Comparison of ENCODE assay signal across 15 cellular contexts in the genomic region with DNA sequence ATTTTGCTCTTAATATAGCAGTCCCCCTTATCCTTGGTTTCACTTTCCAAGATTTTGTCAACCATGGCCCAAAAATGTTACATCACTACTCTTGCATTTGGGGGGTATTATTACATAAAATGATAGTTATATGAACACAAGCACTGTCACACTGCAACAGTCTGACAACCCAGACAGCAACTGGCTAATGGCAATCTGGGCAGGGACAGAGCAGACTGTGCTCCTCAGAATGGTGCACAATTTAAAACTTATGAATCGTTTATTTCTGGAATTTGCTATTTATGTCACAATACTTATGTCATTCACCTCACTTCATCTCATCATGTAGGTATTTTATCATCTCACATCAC. TPM values are rescaled to one million over a fixed set of nuclear protein-coding genes. Genes with fewer than 3 reads are reported as not detected.
DNase-seq lines count a peak whose midpoint lies in the region; ATAC-seq and TF ChIP-seq lines count a peak whose summit lies in the region.
"Had no signal": no experiment of that assay in that cellular context is flagged by ENCODE, and none has a peak within 500 bp of the region (broad histone marks: within the 10 kb centered on the region; RNA-seq: fewer than 3 reads in every experiment).

No MANE protein-coding gene starts in this region.

- H4K20me1 ChIP-seq in DND-41 (ENCODE audit: insufficient read depth, low read length): peaks cover 19% of the 10 kb centered on the region

- no peak overlapping the region for H2AFZ ChIP-seq in DND-41 (ENCODE audit: low read depth, low read length)

- H3K9ac ChIP-seq in DND-41 (ENCODE audit: low read depth, low read length): no peak overlapping the region

- no peaks in the 10 kb centered on the region for H3K27me3 ChIP-seq in CD4-positive, CD25-positive, alpha-beta regulatory T cell (ENCODE audit: control insufficient read depth, insufficient read depth, low read length)
- H3K27me3 ChIP-seq in DND-41 (ENCODE audit: insufficient read depth, low read length, poor library complexity) (no peaks in the 10 kb centered on the region), neutrophil (no peaks in the 10 kb centered on the region)
- H3K27me3 ChIP-seq: testis had no signal

- DNase-seq in CD4-positive, CD25-positive, alpha-beta regulatory T cell: no peak
- no peak for DNase-seq in DND-41
- DNase-seq in activated naive CD8-positive, alpha-beta T cell treated with anti-CD3 and anti-CD28 coated beads for 36 hours: no peak
- DNase-seq in GM19240 (ENCODE audit: insufficient read length, low spot score): no peak
- DNase-seq: amniotic stem cell, cerebellar nuclear complex, endodermal cell, NCI-H1105 treated with DMSO at 0.1 percent for 48 hours, occipital lobe, testis had no signal

- peak overlapping the region in 2 of 3 donors; percentile 80 to 100 for H3K27ac Mint-ChIP-seq in CD4-positive, CD25-positive, alpha-beta regulatory T cell
- H3K27ac Mint-ChIP-seq in activated naive CD8-positive, alpha-beta T cell treated with anti-CD3 and anti-CD28 coated beads for 36 hours: no peak overlapping the region
- H3K27ac Mint-ChIP-seq: endodermal cell; T-helper 2 cell treated with Interferon-gamma antibody and Interleukin-4, amounts not matched to agents 5 μg/mL and 100 μg/mL, for 36 hours had no signal

- peak overlapping the region; percentile 79; the same call in 1 of the 2 replicates for H3K4me2 ChIP-seq in DND-41 (ENCODE audit: insufficient read depth, low read length)

- H3K4me1 ChIP-seq in CD4-positive, CD25-positive, alpha-beta regulatory T cell (ENCODE audit: control insufficient read depth, insufficient read depth, low read length, poor library complexity, severe bottlenecking): peaks cover 23% of the 10 kb centered on the region
- H3K4me1 ChIP-seq in DND-41 (ENCODE audit: insufficient read depth, low read length): peaks cover 36% of the 10 kb centered on the region
- peaks cover 53 to 54% of the 10 kb centered on the region in 2 experiments for H3K4me1 ChIP-seq in neutrophil (ENCODE audit: control insufficient read depth in 1 of 2, insufficient read depth in 1 of 2, low read depth in 1 of 2, low read length in 1 of 2)

- H3K4me3 ChIP-seq in CD4-positive, CD25-positive, alpha-beta regulatory T cell (ENCODE audit: low read depth, low read length): peak overlapping the region; percentile 11
- no peak overlapping the region for H3K4me3 ChIP-seq in DND-41 (ENCODE audit: low read depth in 1 of 2, low read length in 2 of 2)
- peak overlapping the region; percentile 24 to 93 for H3K4me3 ChIP-seq in neutrophil (ENCODE audit: low read depth in 1 of 2, low read length in 1 of 2)
- H3K4me3 ChIP-seq: testis had no signal

- H3K4me1 Mint-ChIP-seq in CD4-positive, CD25-positive, alpha-beta regulatory T cell: peaks cover 8 to 40% (median 22%) of the 10 kb centered on the region in 4 donors
- H3K4me1 Mint-ChIP-seq in activated naive CD8-positive, alpha-beta T cell treated with anti-CD3 and anti-CD28 coated beads for 36 hours: peaks cover 29% of the 10 kb centered on the region

- no peak for ATAC-seq in CD4-positive, CD25-positive, alpha-beta regulatory T cell (ENCODE audit: low read depth in 2 of 2)
- no peak for ATAC-seq in DND-41 (ENCODE audit: insufficient read depth, low read depth)
- no peak for ATAC-seq in HG03469 (IDR thresholded peaks at IDR 0.05; ENCODE audit: unreplicated experiment)
- no peak for ATAC-seq in HG03460 (IDR thresholded peaks at IDR 0.05; ENCODE audit: unreplicated experiment)
- ATAC-seq: Right ventricle myocardium inferior had no signal

- no peaks in the 10 kb centered on the region for H3K36me3 ChIP-seq in CD4-positive, CD25-positive, alpha-beta regulatory T cell (ENCODE audit: control insufficient read depth, insufficient read depth, low read length)
- H3K36me3 ChIP-seq in DND-41 (ENCODE audit: insufficient read depth, low read length) (peaks cover 18% of the 10 kb centered on the region), neutrophil (no peaks in the 10 kb centered on the region)

- TF ChIP-seq CTCF in DND-41 (IDR thresholded peaks at IDR 0.05; ENCODE audit: borderline replicate concordance, extremely low read depth, low read length, poor library complexity, severe bottlenecking) (no peak), neutrophil (IDR thresholded peaks at IDR 0.05) (no peak)

- H3K36me3 Mint-ChIP-seq in CD4-positive, CD25-positive, alpha-beta regulatory T cell: no peaks in the 10 kb centered on the region
- peaks cover 41% of the 10 kb centered on the region for H3K36me3 Mint-ChIP-seq in activated naive CD8-positive, alpha-beta T cell treated with anti-CD3 and anti-CD28 coated beads for 36 hours

- H3K9me3 ChIP-seq in CD4-positive, CD25-positive, alpha-beta regulatory T cell (ENCODE audit: control insufficient read depth in 2 of 2, low read length in 2 of 2): no peaks in the 10 kb centered on the region
- H3K9me3 ChIP-seq in DND-41 (ENCODE audit: insufficient read depth, low read length, severe bottlenecking) (no peaks in the 10 kb centered on the region), neutrophil (no peaks in the 10 kb centered on the region)
- H3K9me3 ChIP-seq: testis had no signal

- H3K9me3 Mint-ChIP-seq in CD4-positive, CD25-positive, alpha-beta regulatory T cell: peaks cover 0 to 2% (median 0%) of the 10 kb centered on the region in 7 donors
- peaks cover 7% of the 10 kb centered on the region for H3K9me3 Mint-ChIP-seq in activated naive CD8-positive, alpha-beta T cell treated with anti-CD3 and anti-CD28 coated beads for 36 hours

- H3K4me3 Mint-ChIP-seq in CD4-positive, CD25-positive, alpha-beta regulatory T cell: peak overlapping the region in 2 of 4 donors; percentile 33 to 97
- H3K4me3 Mint-ChIP-seq in activated naive CD8-positive, alpha-beta T cell treated with anti-CD3 and anti-CD28 coated beads for 36 hours: peak overlapping the region; percentile 10
- H3K4me3 Mint-ChIP-seq: endodermal cell; T-helper 2 cell treated with Interferon-gamma antibody and Interleukin-4, amounts not matched to agents 5 μg/mL and 100 μg/mL, for 36 hours had no signal

- H3K27me3 Mint-ChIP-seq in CD4-positive, CD25-positive, alpha-beta regulatory T cell: no peaks in the 10 kb centered on the region
- H3K27me3 Mint-ChIP-seq in activated naive CD8-positive, alpha-beta T cell treated with anti-CD3 and anti-CD28 coated beads for 36 hours: no peaks in the 10 kb centered on the region

- peak overlapping the region; percentile 99 for H3K27ac ChIP-seq in CD4-positive, CD25-positive, alpha-beta regulatory T cell (ENCODE audit: insufficient read depth, low read length, poor library complexity, severe bottlenecking)
- H3K27ac ChIP-seq in DND-41 (ENCODE audit: low read length) (no peak overlapping the region), neutrophil (peak overlapping the region; percentile 99)

- peaks cover 35% of the 10 kb centered on the region for H3K79me2 ChIP-seq in DND-41 (ENCODE audit: insufficient read depth, low read length)

RNA-seq across cellular contexts. Expression of gene IVNS1ABP, which starts 2.1 kb away (rescaled TPM):
- 373 TPM for total RNA-seq in CD4-positive, CD25-positive, alpha-beta regulatory T cell
- 10 to 100 TPM; 66.9 to 95.2 (median 79.9) TPM for polyA plus RNA-seq in CD4-positive, CD25-positive, alpha-beta regulatory T cell
- 100 to 1,000 TPM; 137 to 139 TPM for total RNA-seq in activated naive CD8-positive, alpha-beta T cell treated with anti-CD3 and anti-CD28 coated beads for 36 hours

Comparison
In these comparisons a context has a peak if more than half of its experiments do, and no peak if none do; other contexts are left out.
1. H3K4me3 ChIP-seq: peak in CD4-positive, CD25-positive, alpha-beta regulatory T cell (single experiment) and neutrophil (2 of 2); none in DND-41 (0 of 2).